1 cellular context compared by ENCODE assay signal in the genomic region with DNA sequence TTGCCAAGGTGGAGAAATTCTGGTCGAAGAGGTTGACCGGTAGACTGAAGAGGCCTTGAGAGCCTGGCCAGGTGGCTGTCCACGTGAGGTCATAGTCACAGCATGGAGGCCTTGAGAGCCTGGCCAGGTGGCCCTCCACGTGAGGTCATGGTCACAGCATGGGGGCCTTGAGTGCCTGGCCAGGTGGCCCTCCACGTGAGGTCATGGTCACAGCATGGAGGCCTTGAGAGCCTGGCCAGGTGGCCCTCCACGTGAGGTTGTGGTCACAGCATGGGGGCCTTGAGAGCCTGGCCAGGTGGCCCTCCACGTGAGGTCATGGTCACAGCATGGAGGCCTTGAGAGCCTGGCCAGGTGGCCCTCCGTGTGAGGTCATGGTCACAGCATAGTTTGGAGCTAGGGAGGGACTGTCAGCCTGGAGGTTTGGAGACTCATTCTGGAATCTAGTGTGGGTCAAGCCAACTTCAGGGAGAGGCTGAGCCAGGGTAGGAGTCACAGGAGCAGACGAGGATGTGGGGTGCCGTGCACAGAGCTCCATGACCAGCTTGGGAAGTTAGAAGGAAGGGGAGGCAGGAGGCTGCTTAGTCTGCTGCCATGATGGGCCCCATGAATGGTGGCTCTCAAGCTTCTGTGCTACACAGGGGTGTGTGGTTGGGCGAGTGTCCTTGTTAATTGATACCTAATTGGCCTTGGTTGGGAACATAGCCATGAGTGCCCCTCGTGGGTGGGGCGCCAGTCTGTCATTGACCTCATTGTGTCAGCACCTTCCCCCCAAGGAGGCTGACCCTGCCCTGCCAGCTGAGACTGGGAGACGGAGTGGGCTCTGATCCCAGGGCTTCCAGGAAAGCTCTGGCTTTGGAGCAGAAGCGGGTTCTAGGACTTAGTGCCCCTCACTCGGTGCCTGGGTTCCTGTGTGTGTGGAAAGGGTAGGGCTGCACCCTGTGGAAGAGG.
TF ChIP-seq lines count a peak whose summit lies in the region.

No MANE protein-coding gene starts in this region.

TF ChIP-seq in HEK293, 187 proteins besides CTCF, POLR2A, EP300 and RAD21:
- TF ChIP-seq KLF10 (tag by site-specific recombination; IDR thresholded peaks at IDR 0.05) (no peak), GLIS2 (tag by site-specific recombination; IDR thresholded peaks at IDR 0.05) (peak; percentile 55), ZIC2 (tag by site-specific recombination; IDR thresholded peaks at IDR 0.05) (peak; percentile 98), GLIS1 (tag by site-specific recombination; IDR thresholded peaks at IDR 0.05) (peak; percentile 97)
- TF ChIP-seq, protein P1, sequence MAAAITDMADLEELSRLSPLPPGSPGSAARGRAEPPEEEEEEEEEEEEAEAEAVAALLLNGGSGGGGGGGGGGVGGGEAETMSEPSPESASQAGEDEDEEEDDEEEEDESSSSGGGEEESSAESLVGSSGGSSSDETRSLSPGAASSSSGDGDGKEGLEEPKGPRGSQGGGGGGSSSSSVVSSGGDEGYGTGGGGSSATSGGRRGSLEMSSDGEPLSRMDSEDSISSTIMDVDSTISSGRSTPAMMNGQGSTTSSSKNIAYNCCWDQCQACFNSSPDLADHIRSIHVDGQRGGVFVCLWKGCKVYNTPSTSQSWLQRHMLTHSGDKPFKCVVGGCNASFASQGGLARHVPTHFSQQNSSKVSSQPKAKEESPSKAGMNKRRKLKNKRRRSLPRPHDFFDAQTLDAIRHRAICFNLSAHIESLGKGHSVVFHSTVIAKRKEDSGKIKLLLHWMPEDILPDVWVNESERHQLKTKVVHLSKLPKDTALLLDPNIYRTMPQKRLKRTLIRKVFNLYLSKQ (tag by site-specific recombination; IDR thresholded peaks at IDR 0.05; ENCODE audit: borderline replicate concordance) = no peak
